Comparison of ENCODE assay signal across 1 cellular context in the genomic region with DNA sequence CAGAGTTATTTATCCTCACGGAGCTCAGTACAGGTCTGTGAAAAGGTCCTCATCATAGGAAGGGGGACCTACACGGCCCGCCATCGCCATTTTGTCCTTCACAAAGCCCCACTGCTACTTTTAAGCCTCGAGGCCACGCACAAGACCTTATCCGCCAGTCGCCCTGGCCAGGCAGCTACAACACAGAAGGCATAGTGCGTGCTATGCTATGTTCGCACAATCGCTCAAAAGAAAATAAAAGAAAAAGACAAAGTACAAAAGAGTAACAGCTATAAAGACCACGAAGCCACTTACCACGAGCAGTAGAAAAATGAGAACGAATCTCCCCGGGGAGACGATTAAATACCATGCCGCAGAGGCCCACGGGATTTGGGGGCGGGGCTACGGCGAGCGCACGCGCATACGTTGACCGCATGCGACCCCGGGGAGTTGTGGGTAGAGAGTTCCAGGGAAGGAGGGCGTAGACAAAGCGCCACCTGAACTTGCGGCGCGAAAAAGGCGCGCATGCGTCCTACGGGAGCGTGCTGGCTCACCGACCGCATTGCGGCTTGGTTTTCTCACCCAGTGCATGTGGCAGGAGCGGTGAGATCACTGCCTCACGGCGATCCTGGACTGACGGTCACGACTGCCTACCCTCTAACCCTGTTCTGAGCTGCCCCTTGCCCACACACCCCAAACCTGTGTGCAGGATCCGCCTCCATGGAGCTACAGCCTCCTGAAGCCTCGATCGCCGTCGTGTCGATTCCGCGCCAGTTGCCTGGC.
TF ChIP-seq lines count a peak whose summit lies in the region.

No MANE protein-coding gene starts in this region.

TF ChIP-seq in K562, 482 proteins besides CTCF, POLR2A, EP300 and RAD21 (continued from another document and continues in another):
- TF ChIP-seq, protein P1, sequence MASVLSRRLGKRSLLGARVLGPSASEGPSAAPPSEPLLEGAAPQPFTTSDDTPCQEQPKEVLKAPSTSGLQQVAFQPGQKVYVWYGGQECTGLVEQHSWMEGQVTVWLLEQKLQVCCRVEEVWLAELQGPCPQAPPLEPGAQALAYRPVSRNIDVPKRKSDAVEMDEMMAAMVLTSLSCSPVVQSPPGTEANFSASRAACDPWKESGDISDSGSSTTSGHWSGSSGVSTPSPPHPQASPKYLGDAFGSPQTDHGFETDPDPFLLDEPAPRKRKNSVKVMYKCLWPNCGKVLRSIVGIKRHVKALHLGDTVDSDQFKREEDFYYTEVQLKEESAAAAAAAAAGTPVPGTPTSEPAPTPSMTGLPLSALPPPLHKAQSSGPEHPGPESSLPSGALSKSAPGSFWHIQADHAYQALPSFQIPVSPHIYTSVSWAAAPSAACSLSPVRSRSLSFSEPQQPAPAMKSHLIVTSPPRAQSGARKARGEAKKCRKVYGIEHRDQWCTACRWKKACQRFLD (CRISPR knock-in tag; IDR thresholded peaks at IDR 0.05), result peak; percentile 82
- TF ChIP-seq, protein P2, sequence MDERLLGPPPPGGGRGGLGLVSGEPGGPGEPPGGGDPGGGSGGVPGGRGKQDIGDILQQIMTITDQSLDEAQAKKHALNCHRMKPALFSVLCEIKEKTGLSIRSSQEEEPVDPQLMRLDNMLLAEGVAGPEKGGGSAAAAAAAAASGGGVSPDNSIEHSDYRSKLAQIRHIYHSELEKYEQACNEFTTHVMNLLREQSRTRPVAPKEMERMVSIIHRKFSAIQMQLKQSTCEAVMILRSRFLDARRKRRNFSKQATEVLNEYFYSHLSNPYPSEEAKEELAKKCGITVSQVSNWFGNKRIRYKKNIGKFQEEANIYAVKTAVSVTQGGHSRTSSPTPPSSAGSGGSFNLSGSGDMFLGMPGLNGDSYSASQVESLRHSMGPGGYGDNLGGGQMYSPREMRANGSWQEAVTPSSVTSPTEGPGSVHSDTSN (CRISPR knock-in tag; IDR thresholded peaks at IDR 0.05; ENCODE audit: low read depth), result no peak
- TF ChIP-seq, protein P2 (tag; conservative IDR thresholded peaks at IDR 0.05; ENCODE audit: low read depth), result no peak
- TF ChIP-seq CHD2 (IDR thresholded peaks at IDR 0.05; ENCODE audit: low read depth, low read length) (no peak), SUPT5H (IDR thresholded peaks at IDR 0.05) (peak; percentile 100), SRSF3 (IDR thresholded peaks at IDR 0.05; ENCODE audit: insufficient read depth, low read length) (no peak), ZNF431 (CRISPR knock-in tag; IDR thresholded peaks at IDR 0.05) (peak; percentile 86), BRD4 (IDR thresholded peaks at IDR 0.05) (peak; percentile 90), ZNF175 (CRISPR knock-in tag; IDR thresholded peaks at IDR 0.05; ENCODE audit: low read depth) (no peak), BRF1 (IDR thresholded peaks at IDR 0.05; ENCODE audit: borderline replicate concordance, extremely low read depth, insufficient read length) (no peak), NFXL1 (CRISPR knock-in tag; IDR thresholded peaks at IDR 0.05) (no peak), ZBTB7A (IDR thresholded peaks at IDR 0.05; ENCODE audit: borderline replicate concordance, control insufficient read depth, low read depth, low read length) (peak; percentile 56; the same call in 1 of the 2 replicates), HOXB6 (CRISPR knock-in tag; IDR thresholded peaks at IDR 0.05; ENCODE audit: borderline replicate concordance) (peak; percentile 13; the same call in 1 of the 2 replicates), GATAD2B (IDR thresholded peaks at IDR 0.05; ENCODE audit: borderline replicate concordance) (no peak), POLR3G (IDR thresholded peaks at IDR 0.05; ENCODE audit: extremely low read depth, insufficient read length, insufficient replicate concordance) (no peak), CHD4 (IDR thresholded peaks at IDR 0.05; ENCODE audit: insufficient read depth, insufficient replicate concordance, low read depth, low read length, poor library complexity, severe bottlenecking) (no peak), ZNF551 (CRISPR knock-in tag; IDR thresholded peaks at IDR 0.05) (no peak; the same call in 1 of the 2 replicates), ZNF780A (CRISPR knock-in tag; IDR thresholded peaks at IDR 0.05) (0 out of 2 replicates have a peak, but pooled peaks have one; percentile 49), CREB1 (IDR thresholded peaks at IDR 0.05) (peak; percentile 81), CREB1 (CRISPR knock-in tag; IDR thresholded peaks at IDR 0.05) (peak; percentile 89), ZNF12 (CRISPR knock-in tag; IDR thresholded peaks at IDR 0.05) (no peak), XRCC4 (IDR thresholded peaks at IDR 0.05; ENCODE audit: extremely low read depth, insufficient read depth, insufficient read length) (no peak), MTA1 (IDR thresholded peaks at IDR 0.05; ENCODE audit: borderline replicate concordance) (no peak; the same call in 1 of the 2 replicates), TAL1 (IDR thresholded peaks at IDR 0.05) (no peak)
- TF ChIP-seq, protein P3, sequence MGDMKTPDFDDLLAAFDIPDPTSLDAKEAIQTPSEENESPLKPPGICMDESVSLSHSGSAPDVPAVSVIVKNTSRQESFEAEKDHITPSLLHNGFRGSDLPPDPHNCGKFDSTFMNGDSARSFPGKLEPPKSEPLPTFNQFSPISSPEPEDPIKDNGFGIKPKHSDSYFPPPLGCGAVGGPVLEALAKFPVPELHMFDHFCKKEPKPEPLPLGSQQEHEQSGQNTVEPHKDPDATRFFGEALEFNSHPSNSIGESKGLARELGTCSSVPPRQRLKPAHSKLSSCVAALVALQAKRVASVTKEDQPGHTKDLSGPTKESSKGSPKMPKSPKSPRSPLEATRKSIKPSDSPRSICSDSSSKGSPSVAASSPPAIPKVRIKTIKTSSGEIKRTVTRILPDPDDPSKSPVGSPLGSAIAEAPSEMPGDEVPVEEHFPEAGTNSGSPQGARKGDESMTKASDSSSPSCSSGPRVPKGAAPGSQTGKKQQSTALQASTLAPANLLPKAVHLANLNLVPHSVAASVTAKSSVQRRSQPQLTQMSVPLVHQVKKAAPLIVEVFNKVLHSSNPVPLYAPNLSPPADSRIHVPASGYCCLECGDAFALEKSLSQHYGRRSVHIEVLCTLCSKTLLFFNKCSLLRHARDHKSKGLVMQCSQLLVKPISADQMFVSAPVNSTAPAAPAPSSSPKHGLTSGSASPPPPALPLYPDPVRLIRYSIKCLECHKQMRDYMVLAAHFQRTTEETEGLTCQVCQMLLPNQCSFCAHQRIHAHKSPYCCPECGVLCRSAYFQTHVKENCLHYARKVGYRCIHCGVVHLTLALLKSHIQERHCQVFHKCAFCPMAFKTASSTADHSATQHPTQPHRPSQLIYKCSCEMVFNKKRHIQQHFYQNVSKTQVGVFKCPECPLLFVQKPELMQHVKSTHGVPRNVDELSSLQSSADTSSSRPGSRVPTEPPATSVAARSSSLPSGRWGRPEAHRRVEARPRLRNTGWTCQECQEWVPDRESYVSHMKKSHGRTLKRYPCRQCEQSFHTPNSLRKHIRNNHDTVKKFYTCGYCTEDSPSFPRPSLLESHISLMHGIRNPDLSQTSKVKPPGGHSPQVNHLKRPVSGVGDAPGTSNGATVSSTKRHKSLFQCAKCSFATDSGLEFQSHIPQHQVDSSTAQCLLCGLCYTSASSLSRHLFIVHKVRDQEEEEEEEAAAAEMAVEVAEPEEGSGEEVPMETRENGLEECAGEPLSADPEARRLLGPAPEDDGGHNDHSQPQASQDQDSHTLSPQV (IDR thresholded peaks at IDR 0.05), result peak; percentile 94
- TF ChIP-seq, protein P4, sequence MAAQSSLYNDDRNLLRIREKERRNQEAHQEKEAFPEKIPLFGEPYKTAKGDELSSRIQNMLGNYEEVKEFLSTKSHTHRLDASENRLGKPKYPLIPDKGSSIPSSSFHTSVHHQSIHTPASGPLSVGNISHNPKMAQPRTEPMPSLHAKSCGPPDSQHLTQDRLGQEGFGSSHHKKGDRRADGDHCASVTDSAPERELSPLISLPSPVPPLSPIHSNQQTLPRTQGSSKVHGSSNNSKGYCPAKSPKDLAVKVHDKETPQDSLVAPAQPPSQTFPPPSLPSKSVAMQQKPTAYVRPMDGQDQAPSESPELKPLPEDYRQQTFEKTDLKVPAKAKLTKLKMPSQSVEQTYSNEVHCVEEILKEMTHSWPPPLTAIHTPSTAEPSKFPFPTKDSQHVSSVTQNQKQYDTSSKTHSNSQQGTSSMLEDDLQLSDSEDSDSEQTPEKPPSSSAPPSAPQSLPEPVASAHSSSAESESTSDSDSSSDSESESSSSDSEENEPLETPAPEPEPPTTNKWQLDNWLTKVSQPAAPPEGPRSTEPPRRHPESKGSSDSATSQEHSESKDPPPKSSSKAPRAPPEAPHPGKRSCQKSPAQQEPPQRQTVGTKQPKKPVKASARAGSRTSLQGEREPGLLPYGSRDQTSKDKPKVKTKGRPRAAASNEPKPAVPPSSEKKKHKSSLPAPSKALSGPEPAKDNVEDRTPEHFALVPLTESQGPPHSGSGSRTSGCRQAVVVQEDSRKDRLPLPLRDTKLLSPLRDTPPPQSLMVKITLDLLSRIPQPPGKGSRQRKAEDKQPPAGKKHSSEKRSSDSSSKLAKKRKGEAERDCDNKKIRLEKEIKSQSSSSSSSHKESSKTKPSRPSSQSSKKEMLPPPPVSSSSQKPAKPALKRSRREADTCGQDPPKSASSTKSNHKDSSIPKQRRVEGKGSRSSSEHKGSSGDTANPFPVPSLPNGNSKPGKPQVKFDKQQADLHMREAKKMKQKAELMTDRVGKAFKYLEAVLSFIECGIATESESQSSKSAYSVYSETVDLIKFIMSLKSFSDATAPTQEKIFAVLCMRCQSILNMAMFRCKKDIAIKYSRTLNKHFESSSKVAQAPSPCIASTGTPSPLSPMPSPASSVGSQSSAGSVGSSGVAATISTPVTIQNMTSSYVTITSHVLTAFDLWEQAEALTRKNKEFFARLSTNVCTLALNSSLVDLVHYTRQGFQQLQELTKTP (IDR thresholded peaks at IDR 0.05; ENCODE audit: low read depth in 1 of 2, partially characterized antibody in 2 of 2), result peak; percentile 92 to 96
- TF ChIP-seq, protein P5, sequence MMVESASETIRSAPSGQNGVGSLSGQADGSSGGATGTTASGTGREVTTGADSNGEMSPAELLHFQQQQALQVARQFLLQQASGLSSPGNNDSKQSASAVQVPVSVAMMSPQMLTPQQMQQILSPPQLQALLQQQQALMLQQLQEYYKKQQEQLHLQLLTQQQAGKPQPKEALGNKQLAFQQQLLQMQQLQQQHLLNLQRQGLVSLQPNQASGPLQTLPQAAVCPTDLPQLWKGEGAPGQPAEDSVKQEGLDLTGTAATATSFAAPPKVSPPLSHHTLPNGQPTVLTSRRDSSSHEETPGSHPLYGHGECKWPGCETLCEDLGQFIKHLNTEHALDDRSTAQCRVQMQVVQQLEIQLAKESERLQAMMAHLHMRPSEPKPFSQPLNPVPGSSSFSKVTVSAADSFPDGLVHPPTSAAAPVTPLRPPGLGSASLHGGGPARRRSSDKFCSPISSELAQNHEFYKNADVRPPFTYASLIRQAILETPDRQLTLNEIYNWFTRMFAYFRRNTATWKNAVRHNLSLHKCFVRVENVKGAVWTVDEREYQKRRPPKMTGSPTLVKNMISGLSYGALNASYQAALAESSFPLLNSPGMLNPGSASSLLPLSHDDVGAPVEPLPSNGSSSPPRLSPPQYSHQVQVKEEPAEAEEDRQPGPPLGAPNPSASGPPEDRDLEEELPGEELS (CRISPR knock-in tag; IDR thresholded peaks at IDR 0.05; ENCODE audit: borderline replicate concordance), result peak; percentile 84; the same call in 1 of the 2 replicates
- TF ChIP-seq, protein P6, sequence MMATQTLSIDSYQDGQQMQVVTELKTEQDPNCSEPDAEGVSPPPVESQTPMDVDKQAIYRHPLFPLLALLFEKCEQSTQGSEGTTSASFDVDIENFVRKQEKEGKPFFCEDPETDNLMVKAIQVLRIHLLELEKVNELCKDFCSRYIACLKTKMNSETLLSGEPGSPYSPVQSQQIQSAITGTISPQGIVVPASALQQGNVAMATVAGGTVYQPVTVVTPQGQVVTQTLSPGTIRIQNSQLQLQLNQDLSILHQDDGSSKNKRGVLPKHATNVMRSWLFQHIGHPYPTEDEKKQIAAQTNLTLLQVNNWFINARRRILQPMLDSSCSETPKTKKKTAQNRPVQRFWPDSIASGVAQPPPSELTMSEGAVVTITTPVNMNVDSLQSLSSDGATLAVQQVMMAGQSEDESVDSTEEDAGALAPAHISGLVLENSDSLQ (IDR thresholded peaks at IDR 0.05), result peak; percentile 35; the same call in 1 of the 2 replicates
- TF ChIP-seq, protein P7, sequence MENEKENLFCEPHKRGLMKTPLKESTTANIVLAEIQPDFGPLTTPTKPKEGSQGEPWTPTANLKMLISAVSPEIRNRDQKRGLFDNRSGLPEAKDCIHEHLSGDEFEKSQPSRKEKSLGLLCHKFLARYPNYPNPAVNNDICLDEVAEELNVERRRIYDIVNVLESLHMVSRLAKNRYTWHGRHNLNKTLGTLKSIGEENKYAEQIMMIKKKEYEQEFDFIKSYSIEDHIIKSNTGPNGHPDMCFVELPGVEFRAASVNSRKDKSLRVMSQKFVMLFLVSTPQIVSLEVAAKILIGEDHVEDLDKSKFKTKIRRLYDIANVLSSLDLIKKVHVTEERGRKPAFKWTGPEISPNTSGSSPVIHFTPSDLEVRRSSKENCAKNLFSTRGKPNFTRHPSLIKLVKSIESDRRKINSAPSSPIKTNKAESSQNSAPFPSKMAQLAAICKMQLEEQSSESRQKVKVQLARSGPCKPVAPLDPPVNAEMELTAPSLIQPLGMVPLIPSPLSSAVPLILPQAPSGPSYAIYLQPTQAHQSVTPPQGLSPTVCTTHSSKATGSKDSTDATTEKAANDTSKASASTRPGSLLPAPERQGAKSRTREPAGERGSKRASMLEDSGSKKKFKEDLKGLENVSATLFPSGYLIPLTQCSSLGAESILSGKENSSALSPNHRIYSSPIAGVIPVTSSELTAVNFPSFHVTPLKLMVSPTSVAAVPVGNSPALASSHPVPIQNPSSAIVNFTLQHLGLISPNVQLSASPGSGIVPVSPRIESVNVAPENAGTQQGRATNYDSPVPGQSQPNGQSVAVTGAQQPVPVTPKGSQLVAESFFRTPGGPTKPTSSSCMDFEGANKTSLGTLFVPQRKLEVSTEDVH (IDR thresholded peaks at IDR 0.05; ENCODE audit: low read depth, partially characterized antibody), result peak; percentile 76
- TF ChIP-seq, protein P8, sequence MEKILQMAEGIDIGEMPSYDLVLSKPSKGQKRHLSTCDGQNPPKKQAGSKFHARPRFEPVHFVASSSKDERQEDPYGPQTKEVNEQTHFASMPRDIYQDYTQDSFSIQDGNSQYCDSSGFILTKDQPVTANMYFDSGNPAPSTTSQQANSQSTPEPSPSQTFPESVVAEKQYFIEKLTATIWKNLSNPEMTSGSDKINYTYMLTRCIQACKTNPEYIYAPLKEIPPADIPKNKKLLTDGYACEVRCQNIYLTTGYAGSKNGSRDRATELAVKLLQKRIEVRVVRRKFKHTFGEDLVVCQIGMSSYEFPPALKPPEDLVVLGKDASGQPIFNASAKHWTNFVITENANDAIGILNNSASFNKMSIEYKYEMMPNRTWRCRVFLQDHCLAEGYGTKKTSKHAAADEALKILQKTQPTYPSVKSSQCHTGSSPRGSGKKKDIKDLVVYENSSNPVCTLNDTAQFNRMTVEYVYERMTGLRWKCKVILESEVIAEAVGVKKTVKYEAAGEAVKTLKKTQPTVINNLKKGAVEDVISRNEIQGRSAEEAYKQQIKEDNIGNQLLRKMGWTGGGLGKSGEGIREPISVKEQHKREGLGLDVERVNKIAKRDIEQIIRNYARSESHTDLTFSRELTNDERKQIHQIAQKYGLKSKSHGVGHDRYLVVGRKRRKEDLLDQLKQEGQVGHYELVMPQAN (IDR thresholded peaks at IDR 0.05; ENCODE audit: borderline replicate concordance), result peak; percentile 91
